12 cellular contexts compared by ENCODE assay signal in the genomic region with DNA sequence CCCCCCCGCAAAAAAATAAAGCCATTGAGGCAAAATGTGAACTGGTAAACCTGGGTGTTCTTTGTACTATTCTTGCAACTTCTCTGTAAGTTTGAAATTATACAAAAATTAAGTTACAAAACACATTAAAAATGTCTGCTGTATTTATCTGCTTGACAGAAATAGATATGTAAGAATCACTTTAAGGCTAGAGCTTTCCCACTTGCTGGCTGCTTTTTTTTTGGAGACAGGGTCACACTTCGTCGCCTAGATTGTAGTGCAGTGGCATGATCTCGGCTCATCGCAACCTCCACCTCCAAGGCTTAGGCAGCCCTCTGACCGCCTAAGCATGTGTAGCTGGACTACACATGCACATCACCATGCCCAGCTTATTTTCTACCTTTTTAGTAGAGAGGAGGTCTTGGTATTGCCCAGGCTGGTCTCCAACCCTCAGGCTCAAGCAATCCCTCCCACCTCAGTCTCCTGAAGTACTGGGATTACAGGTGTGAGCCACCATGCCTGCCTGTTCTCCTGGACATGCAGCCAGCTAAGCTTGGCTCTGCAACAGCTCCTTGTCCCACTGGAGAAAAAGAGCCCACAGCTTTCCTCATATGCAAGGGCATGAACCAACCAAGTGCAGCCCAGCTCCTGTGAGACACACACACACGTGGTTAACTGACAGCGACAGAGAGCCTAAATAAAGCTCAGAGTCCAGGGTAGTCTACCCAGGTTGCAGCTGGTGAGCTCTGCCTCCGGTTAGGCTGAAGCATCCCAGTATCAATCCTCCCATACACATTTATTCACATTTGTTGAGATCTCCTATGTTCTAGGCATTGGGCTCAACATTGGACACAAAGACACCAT. TPM values are rescaled to one million over a fixed set of nuclear protein-coding genes. Genes with fewer than 3 reads are reported as not detected.
DNase-seq lines count a peak whose midpoint lies in the region; ATAC-seq lines count a peak whose summit lies in the region.
"Had no signal": no experiment of that assay in that cellular context is flagged by ENCODE, and none has a peak within 500 bp of the region (broad histone marks: within the 10 kb centered on the region; RNA-seq: fewer than 3 reads in every experiment).

No MANE protein-coding gene starts in this region.

- H2AFZ ChIP-seq in GM23248, result no peak overlapping the region

- ATAC-seq in T-helper 17 cell, result no peak
- ATAC-seq in GM19351 (IDR thresholded peaks at IDR 0.05; ENCODE audit: unreplicated experiment), result no peak
- ATAC-seq in GM19452 (IDR thresholded peaks at IDR 0.05; ENCODE audit: unreplicated experiment), result no peak
- no peak for ATAC-seq in GM18868 (IDR thresholded peaks at IDR 0.05; ENCODE audit: unreplicated experiment)

- H3K4me1 Mint-ChIP-seq in T-helper 17 cell, result peaks cover 24% of the 10 kb centered on the region

- peak; percentile 9 for DNase-seq in GM23248
- DNase-seq in T-helper 17 cell, result no peak
- peak; percentile 13 for DNase-seq in foreskin melanocyte
- no peak for DNase-seq in germinal center (ENCODE audit: low spot score)
- DNase-seq: COR-L47, KG1, NCI-H446, occipital lobe had no signal

- peaks cover 33% of the 10 kb centered on the region for H3K79me2 ChIP-seq in GM23248 (ENCODE audit: insufficient read depth)

- H3K4me2 ChIP-seq in BLaER1 (peak overlapping the region; percentile 83), GM23248 (ENCODE audit: unreplicated experiment) (no peak overlapping the region)

- H3K4me3 ChIP-seq in BLaER1 (no peak overlapping the region), GM23248 (no peak overlapping the region)

- H3K9ac ChIP-seq in BLaER1 (peak overlapping the region; percentile 38; the same call in 1 of the 2 replicates), GM23248 (no peak overlapping the region)

- H3K9me3 ChIP-seq in BLaER1 (no peaks in the 10 kb centered on the region), GM23248 (ENCODE audit: low read depth) (no peaks in the 10 kb centered on the region), T-helper 17 cell (ENCODE audit: control insufficient read depth, low read length, poor library complexity, severe bottlenecking) (no peaks in the 10 kb centered on the region)

- H3K36me3 ChIP-seq in BLaER1 (peaks cover 70% of the 10 kb centered on the region), GM23248 (ENCODE audit: low read depth) (peaks cover 25% of the 10 kb centered on the region)

- peaks cover 56% of the 10 kb centered on the region for H3F3A ChIP-seq in GM23248 (ENCODE audit: insufficient read depth)

- H3K36me3 Mint-ChIP-seq in T-helper 17 cell (ENCODE audit: low read depth), result peaks cover 14% of the 10 kb centered on the region

- peak overlapping the region; percentile 68 for H3K27ac Mint-ChIP-seq in T-helper 17 cell

- peaks cover 85% of the 10 kb centered on the region for H4K20me1 ChIP-seq in BLaER1
- peaks cover 23% of the 10 kb centered on the region; the same call in 1 of the 2 replicates for H4K20me1 ChIP-seq in GM23248 (ENCODE audit: insufficient read depth)

- no peaks in the 10 kb centered on the region for H3K27me3 Mint-ChIP-seq in T-helper 17 cell

- H3K4me1 ChIP-seq in BLaER1 (peaks cover 47% of the 10 kb centered on the region), GM23248 (ENCODE audit: insufficient read depth) (peaks cover 19% of the 10 kb centered on the region)

- no peaks in the 10 kb centered on the region for H3K9me2 ChIP-seq in GM23248 (ENCODE audit: insufficient read depth)

- H3K27ac ChIP-seq in BLaER1 (no peak overlapping the region), GM23248 (no peak overlapping the region)

- H3K27me3 ChIP-seq in BLaER1 (no peaks in the 10 kb centered on the region), GM23248 (replicated peaks; ENCODE audit: insufficient read depth) (no peaks in the 10 kb centered on the region)

- no peak overlapping the region for H3K4me3 Mint-ChIP-seq in T-helper 17 cell

- in situ Hi-C loops in GM23248 (cut with MboI), result loop anchor here (25.0 kb wide), 1 partner anchor 477 kb away; a partner anchor contains a TSS

- WGBS in GM23248 (ENCODE audit: low coverage in 1 of 2, low lambda C conversion rate in 2 of 2, missing lambda C conversion rate in 2 of 2), 2 experiments, result 74 to 76% methylated on average over 9 of the region's 9 CpGs

RNA-seq across cellular contexts. Expression of a gene that starts 4.5 kb away (rescaled TPM):
- total RNA-seq in GM23248 (2014; rRNA removed; shearing (Covaris generic)), result 1,721 and 1,890 TPM in 2 replicates
- polyA plus RNA-seq in GM23248 (2016; fragmentation: Nextera tagmentation; extraction: Ambion mirVana), result 553 and 581 TPM in 2 replicates
- total RNA-seq in T-helper 17 cell, result 1,000 to 10,000 TPM; 2,730 to 2,799 TPM

Comparison
In these comparisons a context has a peak if more than half of its experiments do, and no peak if none do; other contexts are left out.
1. DNase-seq: peak in GM23248 (single experiment) and foreskin melanocyte (single experiment); none in T-helper 17 cell (0 of 3) and germinal center (single experiment).